1 cellular context compared by ENCODE assay signal in the genomic region with DNA sequence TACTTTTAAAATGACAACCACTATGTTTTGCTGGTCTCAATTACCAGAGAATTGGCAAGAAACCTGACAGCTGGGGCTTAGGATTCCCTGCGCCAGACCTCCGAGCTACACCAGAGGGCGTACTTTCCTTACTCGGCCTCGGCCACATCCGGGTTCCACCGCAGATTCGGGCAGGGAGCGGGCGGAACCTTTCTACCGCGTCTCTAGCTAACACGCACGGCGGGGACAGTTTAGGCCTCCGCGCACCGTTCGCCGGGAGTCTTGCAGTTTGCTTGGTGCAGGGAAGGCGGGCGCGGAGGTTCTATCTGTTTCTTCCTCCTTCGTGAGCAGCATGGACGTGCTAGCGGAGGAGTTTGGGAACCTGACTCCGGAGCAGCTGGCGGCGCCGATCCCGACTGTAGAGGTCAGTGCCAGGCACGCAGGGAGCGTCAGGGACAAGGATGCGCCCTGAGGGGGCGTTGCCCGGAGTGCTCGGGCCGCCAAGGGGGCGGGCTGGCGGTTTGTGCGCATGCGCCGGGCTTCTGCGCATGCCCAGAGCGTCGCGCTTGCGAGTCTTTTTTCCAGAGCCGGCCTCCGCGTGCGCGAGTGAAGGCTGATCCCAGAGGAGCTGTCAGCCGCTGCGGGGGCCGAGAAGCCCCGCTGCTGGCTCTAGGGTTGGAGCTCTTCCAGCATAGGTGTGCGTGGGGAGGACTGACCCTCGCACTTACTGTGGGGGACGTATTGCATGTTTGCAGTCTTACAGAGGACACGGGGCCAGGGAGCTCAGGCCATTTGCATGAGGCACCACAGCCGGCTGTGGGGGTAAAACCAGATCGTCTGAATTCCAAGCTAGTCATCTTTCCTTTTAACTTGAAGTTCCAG.
TF ChIP-seq lines count a peak whose summit lies in the region.

Gene POLR3B (plus strand): TSS at position 200 of the 861 bp plus-strand sequence. CDS start 132 bp downstream, at position 332.

TF ChIP-seq in WTC11, 78 proteins besides CTCF, POLR2A, EP300 and RAD21 (continued from another document and continues in another):
- TF ChIP-seq ZNF263 (CRISPR knock-in tag; IDR thresholded peaks at IDR 0.05; ENCODE audit: low read depth) = no peak
- TF ChIP-seq, protein P1, sequence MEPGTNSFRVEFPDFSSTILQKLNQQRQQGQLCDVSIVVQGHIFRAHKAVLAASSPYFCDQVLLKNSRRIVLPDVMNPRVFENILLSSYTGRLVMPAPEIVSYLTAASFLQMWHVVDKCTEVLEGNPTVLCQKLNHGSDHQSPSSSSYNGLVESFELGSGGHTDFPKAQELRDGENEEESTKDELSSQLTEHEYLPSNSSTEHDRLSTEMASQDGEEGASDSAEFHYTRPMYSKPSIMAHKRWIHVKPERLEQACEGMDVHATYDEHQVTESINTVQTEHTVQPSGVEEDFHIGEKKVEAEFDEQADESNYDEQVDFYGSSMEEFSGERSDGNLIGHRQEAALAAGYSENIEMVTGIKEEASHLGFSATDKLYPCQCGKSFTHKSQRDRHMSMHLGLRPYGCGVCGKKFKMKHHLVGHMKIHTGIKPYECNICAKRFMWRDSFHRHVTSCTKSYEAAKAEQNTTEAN (CRISPR knock-in tag; IDR thresholded peaks at IDR 0.05) = no peak
- no peak for TF ChIP-seq ZNF396 (CRISPR knock-in tag; IDR thresholded peaks at IDR 0.05; ENCODE audit: borderline replicate concordance)
- TF ChIP-seq, protein P2, sequence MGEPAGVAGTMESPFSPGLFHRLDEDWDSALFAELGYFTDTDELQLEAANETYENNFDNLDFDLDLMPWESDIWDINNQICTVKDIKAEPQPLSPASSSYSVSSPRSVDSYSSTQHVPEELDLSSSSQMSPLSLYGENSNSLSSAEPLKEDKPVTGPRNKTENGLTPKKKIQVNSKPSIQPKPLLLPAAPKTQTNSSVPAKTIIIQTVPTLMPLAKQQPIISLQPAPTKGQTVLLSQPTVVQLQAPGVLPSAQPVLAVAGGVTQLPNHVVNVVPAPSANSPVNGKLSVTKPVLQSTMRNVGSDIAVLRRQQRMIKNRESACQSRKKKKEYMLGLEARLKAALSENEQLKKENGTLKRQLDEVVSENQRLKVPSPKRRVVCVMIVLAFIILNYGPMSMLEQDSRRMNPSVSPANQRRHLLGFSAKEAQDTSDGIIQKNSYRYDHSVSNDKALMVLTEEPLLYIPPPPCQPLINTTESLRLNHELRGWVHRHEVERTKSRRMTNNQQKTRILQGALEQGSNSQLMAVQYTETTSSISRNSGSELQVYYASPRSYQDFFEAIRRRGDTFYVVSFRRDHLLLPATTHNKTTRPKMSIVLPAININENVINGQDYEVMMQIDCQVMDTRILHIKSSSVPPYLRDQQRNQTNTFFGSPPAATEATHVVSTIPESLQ (CRISPR knock-in tag; IDR thresholded peaks at IDR 0.05) = no peak
- TF ChIP-seq ELF4 (CRISPR knock-in tag; IDR thresholded peaks at IDR 0.05; ENCODE audit: low read depth) = no peak
- TF ChIP-seq ZNF425 (CRISPR knock-in tag; conservative IDR thresholded peaks at IDR 0.05) = no peak
- no peak for TF ChIP-seq AFF4 (CRISPR knock-in tag; IDR thresholded peaks at IDR 0.05; ENCODE audit: borderline replicate concordance)
- TF ChIP-seq E2F1 (CRISPR knock-in tag; IDR thresholded peaks at IDR 0.05) = no peak
- peak; percentile 71; the same call in 1 of the 2 replicates for TF ChIP-seq MYBL2 (CRISPR knock-in tag; IDR thresholded peaks at IDR 0.05)
- TF ChIP-seq NR3C1 (CRISPR knock-in tag; conservative IDR thresholded peaks at IDR 0.05; ENCODE audit: low read depth) = no peak
- TF ChIP-seq E2F5 (CRISPR knock-in tag; IDR thresholded peaks at IDR 0.05) = no peak
- no peak for TF ChIP-seq ZNF671 (CRISPR knock-in tag; IDR thresholded peaks at IDR 0.05)
- TF ChIP-seq, protein P3, sequence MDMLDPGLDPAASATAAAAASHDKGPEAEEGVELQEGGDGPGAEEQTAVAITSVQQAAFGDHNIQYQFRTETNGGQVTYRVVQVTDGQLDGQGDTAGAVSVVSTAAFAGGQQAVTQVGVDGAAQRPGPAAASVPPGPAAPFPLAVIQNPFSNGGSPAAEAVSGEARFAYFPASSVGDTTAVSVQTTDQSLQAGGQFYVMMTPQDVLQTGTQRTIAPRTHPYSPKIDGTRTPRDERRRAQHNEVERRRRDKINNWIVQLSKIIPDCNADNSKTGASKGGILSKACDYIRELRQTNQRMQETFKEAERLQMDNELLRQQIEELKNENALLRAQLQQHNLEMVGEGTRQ (CRISPR knock-in tag; IDR thresholded peaks at IDR 0.05) = no peak
- no peak for TF ChIP-seq ZNF138 (CRISPR knock-in tag; conservative IDR thresholded peaks at IDR 0.05)
- TF ChIP-seq ZNF317 (CRISPR knock-in tag; IDR thresholded peaks at IDR 0.05; ENCODE audit: borderline replicate concordance, low read depth) = no peak
- TF ChIP-seq ZBTB21 (CRISPR knock-in tag; IDR thresholded peaks at IDR 0.05; ENCODE audit: borderline replicate concordance) = peak; percentile 81; the same call in 1 of the 2 replicates
- TF ChIP-seq USF1 (CRISPR knock-in tag; IDR thresholded peaks at IDR 0.05) = no peak
- TF ChIP-seq SMAD4 (CRISPR knock-in tag; IDR thresholded peaks at IDR 0.05) = no peak
- TF ChIP-seq IRF1 (CRISPR knock-in tag; IDR thresholded peaks at IDR 0.05) = no peak
- peak; percentile 89; the same call in 1 of the 2 replicates for TF ChIP-seq TEAD1 (CRISPR knock-in tag; IDR thresholded peaks at IDR 0.05)
- TF ChIP-seq, protein P4, sequence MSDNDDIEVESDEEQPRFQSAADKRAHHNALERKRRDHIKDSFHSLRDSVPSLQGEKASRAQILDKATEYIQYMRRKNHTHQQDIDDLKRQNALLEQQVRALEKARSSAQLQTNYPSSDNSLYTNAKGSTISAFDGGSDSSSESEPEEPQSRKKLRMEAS (CRISPR knock-in tag; IDR thresholded peaks at IDR 0.05) = peak; percentile 95
- no peak for TF ChIP-seq NR1H2 (CRISPR knock-in tag; IDR thresholded peaks at IDR 0.05)
- no peak for TF ChIP-seq EMX1 (CRISPR knock-in tag; IDR thresholded peaks at IDR 0.05)
- no peak for TF ChIP-seq ZNF219 (CRISPR knock-in tag; IDR thresholded peaks at IDR 0.05; ENCODE audit: borderline replicate concordance)
- TF ChIP-seq MLX (CRISPR knock-in tag; IDR thresholded peaks at IDR 0.05) = no peak
- TF ChIP-seq, protein P5, sequence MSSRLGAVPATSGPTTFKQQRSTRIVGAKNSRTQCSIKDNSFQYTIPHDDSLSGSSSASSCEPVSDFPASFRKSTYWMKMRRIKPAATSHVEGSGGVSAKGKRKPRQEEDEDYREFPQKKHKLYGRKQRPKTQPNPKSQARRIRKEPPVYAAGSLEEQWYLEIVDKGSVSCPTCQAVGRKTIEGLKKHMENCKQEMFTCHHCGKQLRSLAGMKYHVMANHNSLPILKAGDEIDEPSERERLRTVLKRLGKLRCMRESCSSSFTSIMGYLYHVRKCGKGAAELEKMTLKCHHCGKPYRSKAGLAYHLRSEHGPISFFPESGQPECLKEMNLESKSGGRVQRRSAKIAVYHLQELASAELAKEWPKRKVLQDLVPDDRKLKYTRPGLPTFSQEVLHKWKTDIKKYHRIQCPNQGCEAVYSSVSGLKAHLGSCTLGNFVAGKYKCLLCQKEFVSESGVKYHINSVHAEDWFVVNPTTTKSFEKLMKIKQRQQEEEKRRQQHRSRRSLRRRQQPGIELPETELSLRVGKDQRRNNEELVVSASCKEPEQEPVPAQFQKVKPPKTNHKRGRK (CRISPR knock-in tag; IDR thresholded peaks at IDR 0.05; ENCODE audit: borderline replicate concordance) = no peak
- peak; percentile 49; the same call in 1 of the 2 replicates for TF ChIP-seq CREM (CRISPR knock-in tag; IDR thresholded peaks at IDR 0.05)
- peak; percentile 91 for TF ChIP-seq ETV6 (CRISPR knock-in tag; IDR thresholded peaks at IDR 0.05)
- TF ChIP-seq FOXP1 (CRISPR knock-in tag; IDR thresholded peaks at IDR 0.05; ENCODE audit: borderline replicate concordance) = peak; percentile 62; the same call in 1 of the 2 replicates
- TF ChIP-seq SMAD3 (CRISPR knock-in tag; IDR thresholded peaks at IDR 0.05; ENCODE audit: borderline replicate concordance) = 0 out of 2 replicates have a peak, but pooled peaks have one; percentile 46
